In the genomic region with DNA sequence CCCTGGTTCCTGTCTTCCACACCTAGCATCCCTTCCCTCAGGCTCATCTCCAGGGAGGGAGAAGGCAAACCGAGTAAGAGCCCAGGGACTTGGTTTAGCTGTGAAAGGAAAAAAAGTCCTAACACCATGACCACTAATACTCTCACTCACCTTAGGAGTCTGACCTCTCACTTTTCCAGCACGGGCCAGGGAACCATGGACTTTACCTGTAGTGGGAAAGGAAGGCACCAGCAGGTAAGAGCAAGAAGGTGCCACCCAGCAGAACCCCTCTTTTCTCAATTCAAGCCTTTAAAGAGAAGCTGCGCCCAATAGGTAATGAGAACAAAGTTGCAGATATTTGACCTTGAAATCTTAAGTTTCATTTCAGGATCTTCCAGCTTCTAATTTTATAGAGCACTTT, we compare ENCODE assay signal across 8 cellular contexts. TPM values are rescaled to one million over a fixed set of nuclear protein-coding genes. Genes with fewer than 3 reads are reported as not detected.
DNase-seq lines count a peak whose midpoint lies in the region; ATAC-seq and TF ChIP-seq lines count a peak whose summit lies in the region.

No MANE protein-coding gene starts in this region.

- TF ChIP-seq CTCF in C4-2B (conservative IDR thresholded peaks at IDR 0.05): no peak
- no peak for TF ChIP-seq CTCF in neural crest cell (conservative IDR thresholded peaks at IDR 0.05)

- peaks cover 49% of the 10 kb centered on the region for H3K4me1 Mint-ChIP-seq in neural crest cell

- H3K4me3 ChIP-seq in MG63 (peak overlapping the region; percentile 99), ectodermal cell (ENCODE audit: insufficient read depth, low read depth, low read length) (peak overlapping the region; percentile 95)

- H3K4me3 Mint-ChIP-seq in neural crest cell: peak overlapping the region; percentile 100

- H3K9me3 Mint-ChIP-seq in neural crest cell: no peaks in the 10 kb centered on the region

- H3K27me3 Mint-ChIP-seq in neural crest cell (ENCODE audit: low read depth): peaks cover 6% of the 10 kb centered on the region

- H3K27ac ChIP-seq in C4-2B (peak overlapping the region; percentile 83), ectodermal cell (ENCODE audit: insufficient read depth, low read depth, low read length, poor library complexity, severe bottlenecking) (no peak overlapping the region)

- intact Hi-C loops in posterior vena cava (cut with DNase I): no loop called here

- DNase-seq in MG63 (no peak), neural crest cell (ENCODE audit: low read depth, low spot score) (no peak), posterior vena cava (ENCODE audit: low spot score) (no peak), NCI-H748 (lab: John Stamatoyannopoulos, UW; ENCODE audit: unreplicated experiment) (no peak), C1 segment of cervical spinal cord (lab: John Stamatoyannopoulos, UW) (no peak)

- H3K27me3 ChIP-seq in MG63 (no peaks in the 10 kb centered on the region), ectodermal cell (ENCODE audit: control insufficient read depth, insufficient read depth, low read length, poor library complexity, severe bottlenecking) (no peaks in the 10 kb centered on the region)

- no peak for ATAC-seq in HG03039 (IDR thresholded peaks at IDR 0.05; ENCODE audit: unreplicated experiment)

- H3K9me3 ChIP-seq in MG63 (no peaks in the 10 kb centered on the region), ectodermal cell (ENCODE audit: control insufficient read depth, low read length) (no peaks in the 10 kb centered on the region)

- H3K36me3 ChIP-seq in MG63 (peaks cover 67% of the 10 kb centered on the region), ectodermal cell (ENCODE audit: control insufficient read depth, insufficient read depth, low read length) (peaks cover 21% of the 10 kb centered on the region)

- peaks cover 7% of the 10 kb centered on the region for H3K4me1 ChIP-seq in ectodermal cell (ENCODE audit: control insufficient read depth, insufficient read depth, low read length)

- WGBS in ectodermal cell, 2 experiments: 90 to 99% methylated on average over 3 of the region's 3 CpGs

- H3K27ac Mint-ChIP-seq in neural crest cell (ENCODE audit: unreplicated experiment): peak overlapping the region; percentile 99

- peaks cover 15% of the 10 kb centered on the region for H3K36me3 Mint-ChIP-seq in neural crest cell (ENCODE audit: low read depth)

RNA-seq across cellular contexts. Expression of gene FAU, which starts 1.1 kb away (rescaled TPM):
- 283 and 364 TPM in 2 replicates for total RNA-seq in MG63 (2014; rRNA removed; shearing (Covaris generic); ENCODE audit: low replicate concordance)
- polyA plus RNA-seq in ectodermal cell (2013, experiment 1 of 4): 875 TPM
- polyA plus RNA-seq in ectodermal cell (2013, experiment 2 of 4): 877 TPM
- polyA plus RNA-seq in ectodermal cell (2013, experiment 3 of 4): 873 TPM
- polyA plus RNA-seq in ectodermal cell (2013, experiment 4 of 4): 955 TPM
- total RNA-seq in neural crest cell (697 and 738 TPM in 2 replicates), posterior vena cava (100 to 1,000 TPM; 725 to 753 TPM)

RNA-seq across cellular contexts. Expression of gene MRPL49, which starts 1.3 kb away (rescaled TPM):
- 74.4 and 79.4 TPM in 2 replicates for total RNA-seq in MG63 (2014; rRNA removed; shearing (Covaris generic); ENCODE audit: low replicate concordance)
- 47.5 TPM for polyA plus RNA-seq in ectodermal cell (2013, experiment 1 of 4)
- 49.9 TPM for polyA plus RNA-seq in ectodermal cell (2013, experiment 2 of 4)
- 34.1 TPM for polyA plus RNA-seq in ectodermal cell (2013, experiment 3 of 4)
- polyA plus RNA-seq in ectodermal cell (2013, experiment 4 of 4): 40.1 TPM
- total RNA-seq in neural crest cell: 50.3 and 59.3 TPM in 2 replicates
- total RNA-seq in posterior vena cava: 10 to 100 TPM; 34.1 to 39.3 TPM

RNA-seq across cellular contexts. Expression of gene ZNHIT2, which starts 3.3 kb away (rescaled TPM):
- 12.0 and 14.4 TPM in 2 replicates for total RNA-seq in MG63 (2014; rRNA removed; shearing (Covaris generic); ENCODE audit: low replicate concordance)
- 7.8 TPM for polyA plus RNA-seq in ectodermal cell (2013, experiment 1 of 4)
- 9.1 TPM for polyA plus RNA-seq in ectodermal cell (2013, experiment 2 of 4)
- 7.7 TPM for polyA plus RNA-seq in ectodermal cell (2013, experiment 3 of 4)
- polyA plus RNA-seq in ectodermal cell (2013, experiment 4 of 4): 7.8 TPM
- total RNA-seq in neural crest cell: 8.0 and 8.3 TPM in 2 replicates
- 1 to 10 TPM; 6.0 to 6.3 TPM for total RNA-seq in posterior vena cava

RNA-seq across cellular contexts. Expression of gene TM7SF2, which starts 9.2 kb away (rescaled TPM):
- 3.5 and 10.9 TPM in 2 replicates for total RNA-seq in MG63 (2014; rRNA removed; shearing (Covaris generic); ENCODE audit: low replicate concordance)
- 63.7 TPM for polyA plus RNA-seq in ectodermal cell (2013, experiment 1 of 4)
- polyA plus RNA-seq in ectodermal cell (2013, experiment 2 of 4): 75.0 TPM
- 62.0 TPM for polyA plus RNA-seq in ectodermal cell (2013, experiment 3 of 4)
- polyA plus RNA-seq in ectodermal cell (2013, experiment 4 of 4): 71.4 TPM
- total RNA-seq in neural crest cell (102 and 104 TPM in 2 replicates), posterior vena cava (1 to 10 TPM; 3.1 to 4.0 TPM)

RNA-seq across cellular contexts. Expression of gene SYVN1, which starts 13.5 kb away (rescaled TPM):
- 0.91 and 18.3 TPM in 2 replicates for total RNA-seq in MG63 (2014; rRNA removed; shearing (Covaris generic); ENCODE audit: low replicate concordance)
- 31.4 TPM for polyA plus RNA-seq in ectodermal cell (2013, experiment 1 of 4)
- polyA plus RNA-seq in ectodermal cell (2013, experiment 2 of 4): 25.5 TPM
- 22.1 TPM for polyA plus RNA-seq in ectodermal cell (2013, experiment 3 of 4)
- polyA plus RNA-seq in ectodermal cell (2013, experiment 4 of 4): 29.0 TPM
- total RNA-seq in neural crest cell (35.1 and 36.7 TPM in 2 replicates), posterior vena cava (10 to 100 TPM; 52.7 to 57.0 TPM)
